In genomic region chr20:20334489-20334888, GRCh38 we compare ENCODE assay signal across 11 cellular contexts.
DNase-seq lines count a peak whose midpoint lies in the region; ATAC-seq lines count a peak whose summit lies in the region.
"Had no signal": no experiment of that assay in that cellular context is flagged by ENCODE, and none has a peak within 500 bp of the region (broad histone marks: within the 10 kb centered on the region; RNA-seq: fewer than 3 reads in every experiment).

No MANE protein-coding gene starts in this region.

- no peak overlapping the region for H3K4me3 ChIP-seq in BLaER1 treated with 17β-estradiol and CSF1 and Interleukin-3, amounts not matched to agents 10 nM and 100 nM
- H3K4me3 ChIP-seq: colonic mucosa had no signal

- H4K20me1 ChIP-seq in BLaER1 treated with 17β-estradiol and CSF1 and Interleukin-3, amounts not matched to agents 10 nM and 100 nM: no peaks in the 10 kb centered on the region

- H3K27ac ChIP-seq in BLaER1 treated with 17β-estradiol and CSF1 and Interleukin-3, amounts not matched to agents 10 nM and 100 nM: peak overlapping the region in 1 of 11 experiments; percentile 10; a peak in 1 of 22 replicates
- H3K27ac ChIP-seq: colonic mucosa had no signal

- peaks cover 20 to 34% (median 26%) of the 10 kb centered on the region in 10 experiments for H3K4me1 ChIP-seq in BLaER1 treated with 17β-estradiol and CSF1 and Interleukin-3, amounts not matched to agents 10 nM and 100 nM
- H3K4me1 ChIP-seq: colonic mucosa had no signal

- ATAC-seq in GM19035 (IDR thresholded peaks at IDR 0.05; ENCODE audit: unreplicated experiment): peak; percentile 95
- ATAC-seq in HG02610 (IDR thresholded peaks at IDR 0.05; ENCODE audit: unreplicated experiment): peak; percentile 93
- ATAC-seq in HG03442 (IDR thresholded peaks at IDR 0.05; ENCODE audit: unreplicated experiment): peak; percentile 96

- H3K9ac ChIP-seq in BLaER1 treated with 17β-estradiol and CSF1 and Interleukin-3, amounts not matched to agents 10 nM and 100 nM: no peak overlapping the region

- peaks cover 8 to 38% (median 20%) of the 10 kb centered on the region in 11 experiments; a peak in 19 of 22 replicates for H3K9me3 ChIP-seq in BLaER1 treated with 17β-estradiol and CSF1 and Interleukin-3, amounts not matched to agents 10 nM and 100 nM (replicated peaks in 1 of 11)
- H3K9me3 ChIP-seq: colonic mucosa had no signal

- peak overlapping the region in 10 of 11 experiments; percentile 4 to 68 (median 38); a peak in 17 of 22 replicates for H3K4me2 ChIP-seq in BLaER1 treated with 17β-estradiol and CSF1 and Interleukin-3, amounts not matched to agents 10 nM and 100 nM

- no peaks in the 10 kb centered on the region for H3K36me3 ChIP-seq in BLaER1 treated with 17β-estradiol and CSF1 and Interleukin-3, amounts not matched to agents 10 nM and 100 nM
- H3K36me3 ChIP-seq: colonic mucosa had no signal

- no peaks in the 10 kb centered on the region for H3K27me3 ChIP-seq in BLaER1 treated with 17β-estradiol and CSF1 and Interleukin-3, amounts not matched to agents 10 nM and 100 nM
- H3K27me3 ChIP-seq: colonic mucosa had no signal

- DNase-seq in Ammon's horn (ENCODE audit: low spot score) (no peak), AML-193 (lab: John Stamatoyannopoulos, UW) (no peak), NCI-H187 (lab: John Stamatoyannopoulos, UW) (no peak)
- no peak for DNase-seq in activated naive CD4-positive, alpha-beta T cell treated with anti-CD3 and anti-CD28 coated beads, Interleukin-2, amount 50 U/mL, for 16 hours
- DNase-seq: activated T-cell treated with anti-CD3 and anti-CD28 coated beads, Interleukin-2, amount 50 U/mL, for 72 hours; colonic mucosa; NCI-H226 had no signal
